In genomic region chrX:24863779-24864178, GRCh38 we compare ENCODE assay signal across 1 cellular context.
TF ChIP-seq lines count a peak whose summit lies in the region.

No MANE protein-coding gene starts in this region.

TF ChIP-seq in HEK293, 187 proteins besides CTCF, POLR2A, EP300 and RAD21 (continued from another document):
- TF ChIP-seq REST (tag by site-specific recombination; IDR thresholded peaks at IDR 0.05): 0 out of 2 replicates have a peak, but pooled peaks have one; percentile 36
- 0 out of 2 replicates have a peak, but pooled peaks have one; percentile 36 for TF ChIP-seq ZNF19 (tag by site-specific recombination; IDR thresholded peaks at IDR 0.05; ENCODE audit: low read depth)
- peak; percentile 69 for TF ChIP-seq ZNF426 (tag by site-specific recombination; IDR thresholded peaks at IDR 0.05)
- TF ChIP-seq ZBTB8A (tag by site-specific recombination; IDR thresholded peaks at IDR 0.05): peak; percentile 55
- TF ChIP-seq ZNF623 (tag by site-specific recombination; IDR thresholded peaks at IDR 0.05): peak; percentile 66
- TF ChIP-seq ZNF518A (tag by site-specific recombination; conservative IDR thresholded peaks at IDR 0.05; ENCODE audit: low read depth): peak; percentile 89
- peak; percentile 78 for TF ChIP-seq ZNF140 (tag by site-specific recombination; IDR thresholded peaks at IDR 0.05)
- TF ChIP-seq ZNF654 (tag by site-specific recombination; IDR thresholded peaks at IDR 0.05; ENCODE audit: low read depth): peak; percentile 34
- peak; percentile 56; the same call in 1 of the 2 replicates for TF ChIP-seq ZNF433 (tag by site-specific recombination; IDR thresholded peaks at IDR 0.05; ENCODE audit: low read depth)
- peak; percentile 45; the same call in 1 of the 2 replicates for TF ChIP-seq ZXDB (tag by site-specific recombination; IDR thresholded peaks at IDR 0.05)
- TF ChIP-seq GLI2 (tag by site-specific recombination; IDR thresholded peaks at IDR 0.05; ENCODE audit: borderline replicate concordance, low read depth): peak; percentile 11; the same call in 1 of the 2 replicates
- TF ChIP-seq ZNF510 (tag by site-specific recombination; IDR thresholded peaks at IDR 0.05; ENCODE audit: insufficient replicate concordance): peak; percentile 29
- peak; percentile 87 for TF ChIP-seq ZNF394 (tag by site-specific recombination; IDR thresholded peaks at IDR 0.05; ENCODE audit: borderline replicate concordance)
- TF ChIP-seq ZNF555 (tag by site-specific recombination; conservative IDR thresholded peaks at IDR 0.05): peak; percentile 61
- peak; percentile 69; the same call in 1 of the 2 replicates for TF ChIP-seq ZNF202 (tag by site-specific recombination; IDR thresholded peaks at IDR 0.05; ENCODE audit: borderline replicate concordance)
- TF ChIP-seq ZBTB11 (tag by site-specific recombination; conservative IDR thresholded peaks at IDR 0.05; ENCODE audit: low read depth): peak; percentile 61
